In the genomic region with DNA sequence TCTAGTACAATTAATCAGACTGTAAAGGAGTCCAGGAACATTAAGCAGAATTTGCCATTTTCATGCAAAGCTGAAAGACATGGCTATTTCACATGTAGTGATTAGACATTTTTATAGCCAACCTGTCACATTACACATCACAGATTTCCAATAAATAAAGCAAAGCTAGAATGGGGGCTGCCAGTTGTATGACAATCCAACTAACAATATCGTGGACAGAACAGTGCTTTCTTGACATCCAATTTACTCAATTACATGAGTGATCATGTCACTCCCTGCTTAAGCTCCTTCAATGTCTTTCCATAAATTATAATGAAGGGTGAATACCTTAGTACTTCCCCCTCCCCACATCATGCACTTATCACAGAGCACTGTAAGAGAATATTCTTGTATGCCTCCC, we compare ENCODE assay signal across 24 cellular contexts.
"Had no signal": no experiment of that assay in that cellular context is flagged by ENCODE, and none has a peak within 500 bp of the region (broad histone marks: within the 10 kb centered on the region; RNA-seq: fewer than 3 reads in every experiment).

No MANE protein-coding gene starts in this region.

- H3K36me3 ChIP-seq: colonic mucosa, esophagus muscularis mucosa, esophagus squamous epithelium, gastrocnemius medialis, gastroesophageal sphincter, heart left ventricle, heart right ventricle had no signal

- H3K9me3 ChIP-seq: colonic mucosa, esophagus muscularis mucosa, esophagus squamous epithelium, gastrocnemius medialis, gastroesophageal sphincter, heart left ventricle, heart right ventricle had no signal

- H3K4me3 ChIP-seq: colonic mucosa, coronary artery, dorsolateral prefrontal cortex, esophagus muscularis mucosa, esophagus squamous epithelium, gastrocnemius medialis, gastroesophageal sphincter, heart left ventricle, heart right ventricle had no signal

- ATAC-seq: effector memory CD8-positive, alpha-beta T cell; esophagus mucosa; foreskin keratinocyte; gastrocnemius medialis; gastroesophageal sphincter; heart left ventricle; heart right ventricle had no signal

- H3K27me3 ChIP-seq: colonic mucosa, dorsolateral prefrontal cortex, esophagus muscularis mucosa, esophagus squamous epithelium, foreskin keratinocyte, gastrocnemius medialis, gastroesophageal sphincter, heart left ventricle, heart right ventricle had no signal

- DNase-seq: colonic mucosa; cortex of kidney; dermis blood vessel endothelial cell; dorsolateral prefrontal cortex; effector CD4-positive, alpha-beta T cell; effector CD8-positive, alpha-beta T cell; effector memory CD4-positive, alpha-beta T cell; effector memory CD8-positive, alpha-beta T cell; endodermal cell; erythroblast; esophagus squamous epithelium; foreskin fibroblast; foreskin keratinocyte; foreskin melanocyte; gastrocnemius medialis; glutamatergic neuron; head of caudate nucleus; heart left ventricle; heart right ventricle had no signal

- H3K27ac ChIP-seq: colonic mucosa, coronary artery, epithelial cell of prostate, esophagus muscularis mucosa, esophagus squamous epithelium, foreskin keratinocyte, gastrocnemius medialis, gastroesophageal sphincter, heart left ventricle, heart right ventricle had no signal
